2 cellular contexts compared by ENCODE assay signal in the genomic region with DNA sequence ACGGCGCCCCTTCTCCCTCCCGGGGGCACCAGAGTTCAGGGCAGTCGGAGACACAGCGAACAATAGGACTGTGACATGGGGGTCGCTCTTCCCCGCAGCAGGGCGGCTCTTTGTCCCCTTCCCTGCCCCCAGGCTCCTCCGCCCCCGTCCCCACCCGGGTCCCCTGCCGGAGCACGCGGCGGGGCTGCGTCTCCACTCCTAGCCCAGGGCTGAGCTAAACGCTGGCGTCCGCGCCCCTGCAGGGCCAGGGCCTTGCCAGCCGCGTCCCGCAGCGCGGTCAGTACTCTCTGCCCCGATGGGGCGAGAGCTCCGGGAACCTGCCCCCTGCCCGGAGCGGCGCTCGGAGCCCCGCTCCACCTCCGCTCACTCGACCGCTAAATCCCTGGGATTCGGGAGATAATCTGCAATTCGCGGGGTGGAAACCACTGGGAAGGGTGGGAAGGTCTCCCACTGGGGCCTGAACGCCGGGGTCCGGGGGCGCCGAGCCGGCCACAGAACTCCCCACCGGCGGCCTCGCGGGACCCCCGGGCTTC.
TF ChIP-seq lines count a peak whose summit lies in the region.

No MANE protein-coding gene starts in this region.

TF ChIP-seq in HEK293, 187 proteins besides CTCF, POLR2A, EP300 and RAD21 (continued from another document and continues in another):
- TF ChIP-seq ZFP69B (tag by site-specific recombination; IDR thresholded peaks at IDR 0.05) (0 out of 2 replicates have a peak, but pooled peaks have one; percentile 10), SCRT2 (tag by site-specific recombination; IDR thresholded peaks at IDR 0.05) (no peak), ZSCAN23 (tag by site-specific recombination; IDR thresholded peaks at IDR 0.05) (no peak), REPIN1 (tag by site-specific recombination; IDR thresholded peaks at IDR 0.05; ENCODE audit: low read depth) (no peak), ZNF792 (tag by site-specific recombination; IDR thresholded peaks at IDR 0.05) (no peak), KLF16 (tag by site-specific recombination; IDR thresholded peaks at IDR 0.05) (peak; percentile 23; the same call in 1 of the 2 replicates), ZNF24 (tag by site-specific recombination; IDR thresholded peaks at IDR 0.05) (no peak), OVOL3 (tag by site-specific recombination; IDR thresholded peaks at IDR 0.05) (no peak), ZNF585B (tag by site-specific recombination; IDR thresholded peaks at IDR 0.05) (no peak), ZBTB17 (tag by site-specific recombination; IDR thresholded peaks at IDR 0.05) (no peak), ZNF292 (tag by site-specific recombination; IDR thresholded peaks at IDR 0.05; ENCODE audit: borderline replicate concordance, low read depth) (no peak), TRIM28 (IDR thresholded peaks at IDR 0.05; ENCODE audit: borderline replicate concordance, low read length) (no peak), ZXDB (tag by site-specific recombination; IDR thresholded peaks at IDR 0.05) (no peak), ZNF416 (tag by site-specific recombination; IDR thresholded peaks at IDR 0.05) (no peak), ZNF426 (tag by site-specific recombination; IDR thresholded peaks at IDR 0.05) (no peak), ZNF2 (tag by site-specific recombination; IDR thresholded peaks at IDR 0.05) (0 out of 2 replicates have a peak, but pooled peaks have one; percentile 33), FEZF1 (tag by site-specific recombination; IDR thresholded peaks at IDR 0.05) (no peak), ZNF624 (tag by site-specific recombination; IDR thresholded peaks at IDR 0.05) (no peak), ZNF184 (tag by site-specific recombination; IDR thresholded peaks at IDR 0.05) (no peak), ZNF10 (tag by site-specific recombination; IDR thresholded peaks at IDR 0.05) (no peak), MEIS1 (CRISPR knock-in tag; IDR thresholded peaks at IDR 0.05; ENCODE audit: borderline replicate concordance) (no peak), ZNF558 (tag by site-specific recombination; IDR thresholded peaks at IDR 0.05) (no peak), ZNF473 (tag by site-specific recombination; IDR thresholded peaks at IDR 0.05) (no peak), ZNF544 (tag by site-specific recombination; IDR thresholded peaks at IDR 0.05) (no peak)
- TF ChIP-seq, protein P1, sequence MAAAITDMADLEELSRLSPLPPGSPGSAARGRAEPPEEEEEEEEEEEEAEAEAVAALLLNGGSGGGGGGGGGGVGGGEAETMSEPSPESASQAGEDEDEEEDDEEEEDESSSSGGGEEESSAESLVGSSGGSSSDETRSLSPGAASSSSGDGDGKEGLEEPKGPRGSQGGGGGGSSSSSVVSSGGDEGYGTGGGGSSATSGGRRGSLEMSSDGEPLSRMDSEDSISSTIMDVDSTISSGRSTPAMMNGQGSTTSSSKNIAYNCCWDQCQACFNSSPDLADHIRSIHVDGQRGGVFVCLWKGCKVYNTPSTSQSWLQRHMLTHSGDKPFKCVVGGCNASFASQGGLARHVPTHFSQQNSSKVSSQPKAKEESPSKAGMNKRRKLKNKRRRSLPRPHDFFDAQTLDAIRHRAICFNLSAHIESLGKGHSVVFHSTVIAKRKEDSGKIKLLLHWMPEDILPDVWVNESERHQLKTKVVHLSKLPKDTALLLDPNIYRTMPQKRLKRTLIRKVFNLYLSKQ (tag by site-specific recombination; IDR thresholded peaks at IDR 0.05; ENCODE audit: borderline replicate concordance): no peak
- TF ChIP-seq, protein P2, sequence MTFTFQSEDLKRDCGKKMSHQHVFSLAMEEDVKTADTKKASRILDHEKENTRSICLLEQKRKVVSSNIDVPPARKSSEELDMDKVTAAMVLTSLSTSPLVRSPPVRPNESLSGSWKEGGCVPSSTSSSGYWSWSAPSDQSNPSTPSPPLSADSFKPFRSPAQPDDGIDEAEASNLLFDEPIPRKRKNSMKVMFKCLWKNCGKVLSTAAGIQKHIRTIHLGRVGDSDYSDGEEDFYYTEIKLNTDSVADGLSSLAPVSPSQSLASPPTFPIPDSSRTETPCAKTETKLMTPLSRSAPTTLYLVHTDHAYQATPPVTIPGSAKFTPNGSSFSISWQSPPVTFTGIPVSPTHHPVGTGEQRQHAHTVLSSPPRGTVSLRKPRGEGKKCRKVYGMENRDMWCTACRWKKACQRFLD (tag by site-specific recombination; IDR thresholded peaks at IDR 0.05): no peak
- TF ChIP-seq, protein P3, sequence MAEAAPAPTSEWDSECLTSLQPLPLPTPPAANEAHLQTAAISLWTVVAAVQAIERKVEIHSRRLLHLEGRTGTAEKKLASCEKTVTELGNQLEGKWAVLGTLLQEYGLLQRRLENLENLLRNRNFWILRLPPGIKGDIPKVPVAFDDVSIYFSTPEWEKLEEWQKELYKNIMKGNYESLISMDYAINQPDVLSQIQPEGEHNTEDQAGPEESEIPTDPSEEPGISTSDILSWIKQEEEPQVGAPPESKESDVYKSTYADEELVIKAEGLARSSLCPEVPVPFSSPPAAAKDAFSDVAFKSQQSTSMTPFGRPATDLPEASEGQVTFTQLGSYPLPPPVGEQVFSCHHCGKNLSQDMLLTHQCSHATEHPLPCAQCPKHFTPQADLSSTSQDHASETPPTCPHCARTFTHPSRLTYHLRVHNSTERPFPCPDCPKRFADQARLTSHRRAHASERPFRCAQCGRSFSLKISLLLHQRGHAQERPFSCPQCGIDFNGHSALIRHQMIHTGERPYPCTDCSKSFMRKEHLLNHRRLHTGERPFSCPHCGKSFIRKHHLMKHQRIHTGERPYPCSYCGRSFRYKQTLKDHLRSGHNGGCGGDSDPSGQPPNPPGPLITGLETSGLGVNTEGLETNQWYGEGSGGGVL (tag by site-specific recombination; IDR thresholded peaks at IDR 0.05): peak; percentile 13; the same call in 1 of the 2 replicates
- TF ChIP-seq, protein P4, sequence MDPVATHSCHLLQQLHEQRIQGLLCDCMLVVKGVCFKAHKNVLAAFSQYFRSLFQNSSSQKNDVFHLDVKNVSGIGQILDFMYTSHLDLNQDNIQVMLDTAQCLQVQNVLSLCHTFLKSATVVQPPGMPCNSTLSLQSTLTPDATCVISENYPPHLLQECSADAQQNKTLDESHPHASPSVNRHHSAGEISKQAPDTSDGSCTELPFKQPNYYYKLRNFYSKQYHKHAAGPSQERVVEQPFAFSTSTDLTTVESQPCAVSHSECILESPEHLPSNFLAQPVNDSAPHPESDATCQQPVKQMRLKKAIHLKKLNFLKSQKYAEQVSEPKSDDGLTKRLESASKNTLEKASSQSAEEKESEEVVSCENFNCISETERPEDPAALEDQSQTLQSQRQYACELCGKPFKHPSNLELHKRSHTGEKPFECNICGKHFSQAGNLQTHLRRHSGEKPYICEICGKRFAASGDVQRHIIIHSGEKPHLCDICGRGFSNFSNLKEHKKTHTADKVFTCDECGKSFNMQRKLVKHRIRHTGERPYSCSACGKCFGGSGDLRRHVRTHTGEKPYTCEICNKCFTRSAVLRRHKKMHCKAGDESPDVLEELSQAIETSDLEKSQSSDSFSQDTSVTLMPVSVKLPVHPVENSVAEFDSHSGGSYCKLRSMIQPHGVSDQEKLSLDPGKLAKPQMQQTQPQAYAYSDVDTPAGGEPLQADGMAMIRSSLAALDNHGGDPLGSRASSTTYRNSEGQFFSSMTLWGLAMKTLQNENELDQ (tag by site-specific recombination; IDR thresholded peaks at IDR 0.05; ENCODE audit: low read depth): no peak

TF ChIP-seq in K562, 482 proteins besides CTCF, POLR2A, EP300 and RAD21 (continued from another document and continues in another):
- no peak for TF ChIP-seq ZNF668 (CRISPR knock-in tag; IDR thresholded peaks at IDR 0.05)
- no peak for TF ChIP-seq HNRNPK (IDR thresholded peaks at IDR 0.05; ENCODE audit: low read depth, low read length, poor library complexity, severe bottlenecking)
- TF ChIP-seq, protein P5, sequence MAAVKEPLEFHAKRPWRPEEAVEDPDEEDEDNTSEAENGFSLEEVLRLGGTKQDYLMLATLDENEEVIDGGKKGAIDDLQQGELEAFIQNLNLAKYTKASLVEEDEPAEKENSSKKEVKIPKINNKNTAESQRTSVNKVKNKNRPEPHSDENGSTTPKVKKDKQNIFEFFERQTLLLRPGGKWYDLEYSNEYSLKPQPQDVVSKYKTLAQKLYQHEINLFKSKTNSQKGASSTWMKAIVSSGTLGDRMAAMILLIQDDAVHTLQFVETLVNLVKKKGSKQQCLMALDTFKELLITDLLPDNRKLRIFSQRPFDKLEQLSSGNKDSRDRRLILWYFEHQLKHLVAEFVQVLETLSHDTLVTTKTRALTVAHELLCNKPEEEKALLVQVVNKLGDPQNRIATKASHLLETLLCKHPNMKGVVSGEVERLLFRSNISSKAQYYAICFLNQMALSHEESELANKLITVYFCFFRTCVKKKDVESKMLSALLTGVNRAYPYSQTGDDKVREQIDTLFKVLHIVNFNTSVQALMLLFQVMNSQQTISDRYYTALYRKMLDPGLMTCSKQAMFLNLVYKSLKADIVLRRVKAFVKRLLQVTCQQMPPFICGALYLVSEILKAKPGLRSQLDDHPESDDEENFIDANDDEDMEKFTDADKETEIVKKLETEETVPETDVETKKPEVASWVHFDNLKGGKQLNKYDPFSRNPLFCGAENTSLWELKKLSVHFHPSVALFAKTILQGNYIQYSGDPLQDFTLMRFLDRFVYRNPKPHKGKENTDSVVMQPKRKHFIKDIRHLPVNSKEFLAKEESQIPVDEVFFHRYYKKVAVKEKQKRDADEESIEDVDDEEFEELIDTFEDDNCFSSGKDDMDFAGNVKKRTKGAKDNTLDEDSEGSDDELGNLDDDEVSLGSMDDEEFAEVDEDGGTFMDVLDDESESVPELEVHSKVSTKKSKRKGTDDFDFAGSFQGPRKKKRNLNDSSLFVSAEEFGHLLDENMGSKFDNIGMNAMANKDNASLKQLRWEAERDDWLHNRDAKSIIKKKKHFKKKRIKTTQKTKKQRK (IDR thresholded peaks at IDR 0.05; ENCODE audit: borderline replicate concordance, low read depth, low read length): no peak
- TF ChIP-seq, protein P6, sequence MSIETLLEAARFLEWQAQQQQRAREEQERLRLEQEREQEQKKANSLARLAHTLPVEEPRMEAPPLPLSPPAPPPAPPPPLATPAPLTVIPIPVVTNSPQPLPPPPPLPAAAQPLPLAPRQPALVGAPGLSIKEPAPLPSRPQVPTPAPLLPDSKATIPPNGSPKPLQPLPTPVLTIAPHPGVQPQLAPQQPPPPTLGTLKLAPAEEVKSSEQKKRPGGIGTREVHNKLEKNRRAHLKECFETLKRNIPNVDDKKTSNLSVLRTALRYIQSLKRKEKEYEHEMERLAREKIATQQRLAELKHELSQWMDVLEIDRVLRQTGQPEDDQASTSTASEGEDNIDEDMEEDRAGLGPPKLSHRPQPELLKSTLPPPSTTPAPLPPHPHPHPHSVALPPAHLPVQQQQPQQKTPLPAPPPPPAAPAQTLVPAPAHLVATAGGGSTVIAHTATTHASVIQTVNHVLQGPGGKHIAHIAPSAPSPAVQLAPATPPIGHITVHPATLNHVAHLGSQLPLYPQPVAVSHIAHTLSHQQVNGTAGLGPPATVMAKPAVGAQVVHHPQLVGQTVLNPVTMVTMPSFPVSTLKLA (conservative IDR thresholded peaks at IDR 0.05): 0 out of 4 replicates have a peak, but pooled peaks of 1 of the 2 experiments have one; percentile 1
- TF ChIP-seq TBP (optimal IDR thresholded peaks at IDR 0.05; ENCODE audit: low read depth, low read length): no peak
- 0 out of 4 replicates have a peak, but pooled peaks of 1 of the 2 experiments have one; percentile 2 for TF ChIP-seq NRF1 (conservative IDR thresholded peaks at IDR 0.05 in 1 of 2, IDR thresholded peaks at IDR 0.05 in 1 of 2)
- TF ChIP-seq, protein P7, sequence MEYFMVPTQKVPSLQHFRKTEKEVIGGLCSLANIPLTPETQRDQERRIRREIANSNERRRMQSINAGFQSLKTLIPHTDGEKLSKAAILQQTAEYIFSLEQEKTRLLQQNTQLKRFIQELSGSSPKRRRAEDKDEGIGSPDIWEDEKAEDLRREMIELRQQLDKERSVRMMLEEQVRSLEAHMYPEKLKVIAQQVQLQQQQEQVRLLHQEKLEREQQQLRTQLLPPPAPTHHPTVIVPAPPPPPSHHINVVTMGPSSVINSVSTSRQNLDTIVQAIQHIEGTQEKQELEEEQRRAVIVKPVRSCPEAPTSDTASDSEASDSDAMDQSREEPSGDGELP (CRISPR knock-in tag; IDR thresholded peaks at IDR 0.05; ENCODE audit: borderline replicate concordance): peak; percentile 9; the same call in 1 of the 2 replicates
- 0 out of 2 replicates have a peak, but pooled peaks have one; percentile 8 for TF ChIP-seq SUPT5H (IDR thresholded peaks at IDR 0.05)
- TF ChIP-seq, protein P8, sequence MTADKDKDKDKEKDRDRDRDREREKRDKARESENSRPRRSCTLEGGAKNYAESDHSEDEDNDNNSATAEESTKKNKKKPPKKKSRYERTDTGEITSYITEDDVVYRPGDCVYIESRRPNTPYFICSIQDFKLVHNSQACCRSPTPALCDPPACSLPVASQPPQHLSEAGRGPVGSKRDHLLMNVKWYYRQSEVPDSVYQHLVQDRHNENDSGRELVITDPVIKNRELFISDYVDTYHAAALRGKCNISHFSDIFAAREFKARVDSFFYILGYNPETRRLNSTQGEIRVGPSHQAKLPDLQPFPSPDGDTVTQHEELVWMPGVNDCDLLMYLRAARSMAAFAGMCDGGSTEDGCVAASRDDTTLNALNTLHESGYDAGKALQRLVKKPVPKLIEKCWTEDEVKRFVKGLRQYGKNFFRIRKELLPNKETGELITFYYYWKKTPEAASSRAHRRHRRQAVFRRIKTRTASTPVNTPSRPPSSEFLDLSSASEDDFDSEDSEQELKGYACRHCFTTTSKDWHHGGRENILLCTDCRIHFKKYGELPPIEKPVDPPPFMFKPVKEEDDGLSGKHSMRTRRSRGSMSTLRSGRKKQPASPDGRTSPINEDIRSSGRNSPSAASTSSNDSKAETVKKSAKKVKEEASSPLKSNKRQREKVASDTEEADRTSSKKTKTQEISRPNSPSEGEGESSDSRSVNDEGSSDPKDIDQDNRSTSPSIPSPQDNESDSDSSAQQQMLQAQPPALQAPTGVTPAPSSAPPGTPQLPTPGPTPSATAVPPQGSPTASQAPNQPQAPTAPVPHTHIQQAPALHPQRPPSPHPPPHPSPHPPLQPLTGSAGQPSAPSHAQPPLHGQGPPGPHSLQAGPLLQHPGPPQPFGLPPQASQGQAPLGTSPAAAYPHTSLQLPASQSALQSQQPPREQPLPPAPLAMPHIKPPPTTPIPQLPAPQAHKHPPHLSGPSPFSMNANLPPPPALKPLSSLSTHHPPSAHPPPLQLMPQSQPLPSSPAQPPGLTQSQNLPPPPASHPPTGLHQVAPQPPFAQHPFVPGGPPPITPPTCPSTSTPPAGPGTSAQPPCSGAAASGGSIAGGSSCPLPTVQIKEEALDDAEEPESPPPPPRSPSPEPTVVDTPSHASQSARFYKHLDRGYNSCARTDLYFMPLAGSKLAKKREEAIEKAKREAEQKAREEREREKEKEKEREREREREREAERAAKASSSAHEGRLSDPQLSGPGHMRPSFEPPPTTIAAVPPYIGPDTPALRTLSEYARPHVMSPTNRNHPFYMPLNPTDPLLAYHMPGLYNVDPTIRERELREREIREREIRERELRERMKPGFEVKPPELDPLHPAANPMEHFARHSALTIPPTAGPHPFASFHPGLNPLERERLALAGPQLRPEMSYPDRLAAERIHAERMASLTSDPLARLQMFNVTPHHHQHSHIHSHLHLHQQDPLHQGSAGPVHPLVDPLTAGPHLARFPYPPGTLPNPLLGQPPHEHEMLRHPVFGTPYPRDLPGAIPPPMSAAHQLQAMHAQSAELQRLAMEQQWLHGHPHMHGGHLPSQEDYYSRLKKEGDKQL (CRISPR knock-in tag; IDR thresholded peaks at IDR 0.05; ENCODE audit: borderline replicate concordance): no peak
- TF ChIP-seq PHF8 (IDR thresholded peaks at IDR 0.05; ENCODE audit: borderline replicate concordance, low read length): peak; percentile 49; the same call in 1 of the 2 replicates
- TF ChIP-seq, protein P9, sequence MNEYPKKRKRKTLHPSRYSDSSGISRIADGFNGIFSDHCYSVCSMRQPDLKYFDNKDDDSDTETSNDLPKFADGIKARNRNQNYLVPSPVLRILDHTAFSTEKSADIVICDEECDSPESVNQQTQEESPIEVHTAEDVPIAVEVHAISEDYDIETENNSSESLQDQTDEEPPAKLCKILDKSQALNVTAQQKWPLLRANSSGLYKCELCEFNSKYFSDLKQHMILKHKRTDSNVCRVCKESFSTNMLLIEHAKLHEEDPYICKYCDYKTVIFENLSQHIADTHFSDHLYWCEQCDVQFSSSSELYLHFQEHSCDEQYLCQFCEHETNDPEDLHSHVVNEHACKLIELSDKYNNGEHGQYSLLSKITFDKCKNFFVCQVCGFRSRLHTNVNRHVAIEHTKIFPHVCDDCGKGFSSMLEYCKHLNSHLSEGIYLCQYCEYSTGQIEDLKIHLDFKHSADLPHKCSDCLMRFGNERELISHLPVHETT (CRISPR knock-in tag; conservative IDR thresholded peaks at IDR 0.05 in 1 of 2, IDR thresholded peaks at IDR 0.05 in 1 of 2): peak in 1 of 2 experiments; percentile 23; a peak in 1 of 4 replicates
- TF ChIP-seq SMARCE1 (IDR thresholded peaks at IDR 0.05): no peak
